ENCODE assay signal across 9 cellular contexts in the genomic region with DNA sequence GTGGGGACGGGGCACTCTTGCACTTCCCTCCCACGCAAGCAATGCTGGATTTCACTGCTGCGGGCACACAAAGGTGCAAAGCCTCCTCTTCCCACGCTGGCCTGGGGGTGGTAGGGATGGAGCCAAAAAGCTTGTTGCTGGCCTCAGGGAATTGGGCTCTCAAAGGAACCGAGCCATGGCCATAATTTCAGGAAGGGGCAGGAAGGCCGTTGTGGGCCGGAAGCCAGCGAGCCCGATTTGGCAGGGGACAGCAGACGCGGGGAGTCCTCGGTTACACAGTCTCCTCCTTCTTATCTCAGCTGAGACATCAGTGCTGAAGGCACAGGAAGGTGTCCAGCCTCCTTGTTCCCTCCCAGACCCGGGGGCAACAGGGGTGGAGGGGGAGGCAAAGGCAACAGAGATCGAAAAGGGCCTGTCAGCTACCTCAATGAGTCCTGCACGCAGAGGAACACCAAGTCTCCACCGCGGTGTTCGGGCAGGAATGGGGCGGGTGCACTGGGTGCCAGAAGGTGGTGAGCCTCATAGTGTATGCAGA. TPM values are rescaled to one million over a fixed set of nuclear protein-coding genes. Genes with fewer than 3 reads are reported as not detected.
DNase-seq lines count a peak whose midpoint lies in the region; ATAC-seq, FAIRE-seq and TF ChIP-seq lines count a peak whose summit lies in the region.
"Had no signal": no experiment of that assay in that cellular context is flagged by ENCODE, and none has a peak within 500 bp of the region (broad histone marks: within the 10 kb centered on the region; RNA-seq: fewer than 3 reads in every experiment).

No MANE protein-coding gene starts in this region.

- no peak for TF ChIP-seq POLR2A in gastroesophageal sphincter (IDR thresholded peaks at IDR 0.05)

- H3K9me3 Mint-ChIP-seq in CD8-positive, alpha-beta T cell = no peaks in the 10 kb centered on the region
- peaks cover 12% of the 10 kb centered on the region for H3K9me3 Mint-ChIP-seq in activated CD4-positive, alpha-beta memory T cell treated with anti-CD3 and anti-CD28 coated beads for 36 hours
- H3K9me3 Mint-ChIP-seq in osteocyte (ENCODE audit: unreplicated experiment) = no peaks in the 10 kb centered on the region

- peaks cover 9% of the 10 kb centered on the region for H3K36me3 Mint-ChIP-seq in CD8-positive, alpha-beta T cell
- peaks cover 4% of the 10 kb centered on the region for H3K36me3 Mint-ChIP-seq in activated CD4-positive, alpha-beta memory T cell treated with anti-CD3 and anti-CD28 coated beads for 36 hours
- H3K36me3 Mint-ChIP-seq in osteocyte (ENCODE audit: unreplicated experiment) = no peaks in the 10 kb centered on the region

- H2AK5ac ChIP-seq in trophoblast cell (ENCODE audit: low read length) = no peak overlapping the region

- H4K91ac ChIP-seq in trophoblast cell (ENCODE audit: low read depth, low read length) = no peak overlapping the region

- H3K9ac ChIP-seq in trophoblast cell (ENCODE audit: low read length) = no peak overlapping the region

- H3K23ac ChIP-seq in trophoblast cell (ENCODE audit: low read length) = no peak overlapping the region

- no peaks in the 10 kb centered on the region for H3K27me3 ChIP-seq in CD8-positive, alpha-beta T cell (ENCODE audit: insufficient read depth, low read length)
- H3K27me3 ChIP-seq in gastroesophageal sphincter = peaks cover 19% of the 10 kb centered on the region
- no peaks in the 10 kb centered on the region for H3K27me3 ChIP-seq in trophoblast cell (ENCODE audit: insufficient read depth, low read length)

- 50% methylated on average over 2 of the region's 19 CpGs; no CpG with 5 or more reads in 1 of the 2 donors for WGBS in gastroesophageal sphincter (ENCODE audit: low coverage in 1 of 2), 2 donors
- WGBS in trophoblast cell (ENCODE audit: extremely low coverage, insufficient coverage, insufficient read length) = no CpG with 5 or more reads among the region's 19 CpGs

- DNase-seq in CD8-positive, alpha-beta T cell = peak in 6 of 7 experiments; percentile 8 to 65 (median 29)
- no peak for DNase-seq in activated CD4-positive, alpha-beta memory T cell treated with anti-CD3 and anti-CD28 coated beads for 36 hours
- DNase-seq in trophoblast cell (no peak), cerebellar cortex (ENCODE audit: low spot score) (no peak), osteocyte (ENCODE audit: extremely low spot score, unreplicated experiment) (no peak), urothelium cell line (ENCODE audit: low spot score) (no peak)
- DNase-seq: GDM1 had no signal

- H3K27ac ChIP-seq in CD8-positive, alpha-beta T cell (ENCODE audit: low read depth, low read length) = peak overlapping the region; percentile 75
- H3K27ac ChIP-seq in gastroesophageal sphincter = peak overlapping the region in 3 of 4 donors; percentile 33 to 64 (median 38)
- H3K27ac ChIP-seq in trophoblast cell (ENCODE audit: low read depth, low read length) = no peak overlapping the region

- peaks cover 57% of the 10 kb centered on the region for H3K4me1 Mint-ChIP-seq in CD8-positive, alpha-beta T cell (ENCODE audit: low read depth)
- peaks cover 28% of the 10 kb centered on the region for H3K4me1 Mint-ChIP-seq in activated CD4-positive, alpha-beta memory T cell treated with anti-CD3 and anti-CD28 coated beads for 36 hours (ENCODE audit: low read depth)
- peaks cover 25% of the 10 kb centered on the region for H3K4me1 Mint-ChIP-seq in osteocyte (ENCODE audit: unreplicated experiment)

- H2BK5ac ChIP-seq in trophoblast cell (ENCODE audit: low read depth, low read length, poor library complexity) = no peak overlapping the region

- H3K4me3 ChIP-seq in CD8-positive, alpha-beta T cell (ENCODE audit: low read depth, low read length) = peak overlapping the region; percentile 73
- peak overlapping the region; percentile 1 to 38 for H3K4me3 ChIP-seq in gastroesophageal sphincter
- no peak overlapping the region for H3K4me3 ChIP-seq in trophoblast cell (ENCODE audit: low read depth, low read length)

- H4K8ac ChIP-seq in trophoblast cell (ENCODE audit: low read depth, low read length) = no peak overlapping the region

- H2BK12ac ChIP-seq in trophoblast cell (ENCODE audit: low read length) = no peak overlapping the region

- peak overlapping the region; percentile 98 for H3K27ac Mint-ChIP-seq in CD8-positive, alpha-beta T cell
- H3K27ac Mint-ChIP-seq in activated CD4-positive, alpha-beta memory T cell treated with anti-CD3 and anti-CD28 coated beads for 36 hours = peak overlapping the region; percentile 83
- no peak overlapping the region for H3K27ac Mint-ChIP-seq in osteocyte (ENCODE audit: unreplicated experiment)

- no peaks in the 10 kb centered on the region for H3K79me2 ChIP-seq in trophoblast cell (ENCODE audit: control insufficient read depth, insufficient read depth, low read length, poor library complexity)

- no peaks in the 10 kb centered on the region for H3K27me3 Mint-ChIP-seq in CD8-positive, alpha-beta T cell (ENCODE audit: low read depth)
- no peaks in the 10 kb centered on the region for H3K27me3 Mint-ChIP-seq in activated CD4-positive, alpha-beta memory T cell treated with anti-CD3 and anti-CD28 coated beads for 36 hours
- H3K27me3 Mint-ChIP-seq in osteocyte (ENCODE audit: unreplicated experiment) = peaks cover 28% of the 10 kb centered on the region

- no peak overlapping the region for H3K18ac ChIP-seq in trophoblast cell (ENCODE audit: low read length)

- H3K9me3 ChIP-seq in CD8-positive, alpha-beta T cell (ENCODE audit: low read length) = no peaks in the 10 kb centered on the region
- no peaks in the 10 kb centered on the region for H3K9me3 ChIP-seq in gastroesophageal sphincter
- peaks cover 4% of the 10 kb centered on the region for H3K9me3 ChIP-seq in trophoblast cell (ENCODE audit: insufficient read depth, low read depth, low read length)

- ATAC-seq in CD8-positive, alpha-beta T cell = no peak
- ATAC-seq in gastroesophageal sphincter = peak; percentile 11
- no peak for ATAC-seq in GM18858 (IDR thresholded peaks at IDR 0.05; ENCODE audit: unreplicated experiment)

- intact Hi-C loops in CD8-positive, alpha-beta T cell (cut with DNase I, micrococcal nuclease) = loop anchor here (1.0 to 5.0 kb wide), 14 partner anchors 27 to 433 kb away; a partner anchor contains a TSS
- intact Hi-C loops in activated CD4-positive, alpha-beta memory T cell treated with anti-CD3 and anti-CD28 coated beads for 36 hours (cut with micrococcal nuclease) = loop anchor here (1.0 to 5.0 kb wide), 8 partner anchors 27 to 433 kb away; a partner anchor contains a TSS

- H3K4me3 Mint-ChIP-seq in CD8-positive, alpha-beta T cell = peak overlapping the region; percentile 97
- H3K4me3 Mint-ChIP-seq in activated CD4-positive, alpha-beta memory T cell treated with anti-CD3 and anti-CD28 coated beads for 36 hours = peak overlapping the region; percentile 82
- H3K4me3 Mint-ChIP-seq in osteocyte (ENCODE audit: unreplicated experiment) = no peak overlapping the region

- H4K12ac ChIP-seq in trophoblast cell (ENCODE audit: low read depth, low read length) = no peak overlapping the region

- CTCF ChIA-PET in CD8-positive, alpha-beta T cell (lab: Charles Lee) = interaction anchor here (0.9 to 6.1 kb wide), 21 partner anchors 10 to 223 kb away, joined by 3 to 184 read pairs (median 6); a partner anchor contains a TSS
- CTCF ChIA-PET in activated CD4-positive, alpha-beta memory T cell treated with anti-CD3 and anti-CD28 coated beads for 36 hours (lab: Charles Lee) = interaction anchor here (0.6 to 6.2 kb wide), 19 partner anchors 11 to 433 kb away, joined by 3 to 177 read pairs (median 5); a partner anchor contains a TSS

- no peaks in the 10 kb centered on the region for H3K36me3 ChIP-seq in CD8-positive, alpha-beta T cell (ENCODE audit: insufficient read depth, low read length)
- H3K36me3 ChIP-seq in gastroesophageal sphincter (no peaks in the 10 kb centered on the region), trophoblast cell (ENCODE audit: control insufficient read depth in 1 of 2, insufficient read depth in 2 of 2, low read length in 2 of 2) (no peaks in the 10 kb centered on the region)

- no peak overlapping the region for H2BK120ac ChIP-seq in trophoblast cell (ENCODE audit: insufficient read depth, low read length, poor library complexity)

- TF ChIP-seq EP300 in gastroesophageal sphincter (IDR thresholded peaks at IDR 0.05) = no peak

- POLR2A ChIA-PET in CD8-positive, alpha-beta T cell (lab: Charles Lee) = interaction anchor here (0.9 to 5.9 kb wide), 20 partner anchors 11 to 274 kb away, joined by 3 to 122 read pairs (median 4); a partner anchor contains a TSS
- POLR2A ChIA-PET in activated CD4-positive, alpha-beta memory T cell treated with anti-CD3 and anti-CD28 coated beads for 36 hours (lab: Charles Lee) = interaction anchor here (1.1 to 3.1 kb wide), 5 partner anchors 60 to 224 kb away, joined by 3 to 18 read pairs (median 6); a partner anchor contains a TSS

- H2AFZ ChIP-seq in trophoblast cell (ENCODE audit: insufficient read depth, low read length, poor library complexity) = peak overlapping the region; percentile 23

- no peak for FAIRE-seq in urothelium cell line (lab: Jason Lieb, UNC)

- H3K79me1 ChIP-seq in trophoblast cell (ENCODE audit: low read length) = no peaks in the 10 kb centered on the region

- peaks cover 26% of the 10 kb centered on the region for H3K4me1 ChIP-seq in CD8-positive, alpha-beta T cell (ENCODE audit: insufficient read depth, low read length)
- H3K4me1 ChIP-seq in gastroesophageal sphincter (peaks cover 0 to 31% (median 7%) of the 10 kb centered on the region in 3 donors), trophoblast cell (ENCODE audit: control insufficient read depth in 1 of 2, insufficient read depth in 2 of 2, low read length in 2 of 2) (peaks cover 6 to 17% of the 10 kb centered on the region in 2 experiments)

- H3K4ac ChIP-seq in trophoblast cell (ENCODE audit: low read depth, low read length) = no peak overlapping the region

- no peak for TF ChIP-seq CTCF in CD8-positive, alpha-beta T cell (IDR thresholded peaks at IDR 0.05)
- TF ChIP-seq CTCF in gastroesophageal sphincter (IDR thresholded peaks at IDR 0.05) = no peak
- TF ChIP-seq CTCF in osteocyte (IDR thresholded peaks at IDR 0.05) = no peak

- no peak overlapping the region for H3K14ac ChIP-seq in trophoblast cell (ENCODE audit: low read length)

- peak overlapping the region; percentile 74 for H3K4me2 ChIP-seq in trophoblast cell (ENCODE audit: low read length)

RNA-seq across cellular contexts. Expression of a gene that starts 59.5 kb away (rescaled TPM):
- total RNA-seq in CD8-positive, alpha-beta T cell = 10 to 100 TPM; 25.6 to 27.2 TPM
- total RNA-seq in activated CD4-positive, alpha-beta memory T cell treated with anti-CD3 and anti-CD28 coated beads for 36 hours = 10 to 100 TPM; 64.8 to 68.8 TPM
- total RNA-seq in gastroesophageal sphincter = 10 to 100 TPM; 17.1 to 25.7 (median 22.2) TPM
- 0.10 and 0.12 TPM in 2 replicates for polyA plus RNA-seq in trophoblast cell (2013)
- total RNA-seq in osteocyte = 23.8 and 27.5 TPM in 2 replicates

Comparison
In these comparisons a context has a peak if more than half of its experiments do, and no peak if none do; other contexts are left out.
1. DNase-seq: peak in CD8-positive, alpha-beta T cell (6 of 7); none in activated CD4-positive, alpha-beta memory T cell treated with anti-CD3 and anti-CD28 coated beads for 36 hours (single experiment), trophoblast cell (0 of 2), cerebellar cortex (single experiment), osteocyte (single experiment) and urothelium cell line (single experiment).